Comparison of ENCODE assay signal across 8 cellular contexts in genomic region chr10:97497572-97498075, GRCh38.
DNase-seq lines count a peak whose midpoint lies in the region; ATAC-seq, FAIRE-seq and TF ChIP-seq lines count a peak whose summit lies in the region.

No MANE protein-coding gene starts in this region.

- FAIRE-seq in GM18507 (lab: Jason Lieb, UNC) = no peak

- peaks cover 13% of the 10 kb centered on the region for H3K36me3 Mint-ChIP-seq in effector memory CD8-positive, alpha-beta T cell (ENCODE audit: insufficient read depth)
- H3K36me3 Mint-ChIP-seq in memory B cell = no peaks in the 10 kb centered on the region

- peaks cover 21 to 38% of the 10 kb centered on the region in 2 donors for H3K4me1 Mint-ChIP-seq in effector memory CD8-positive, alpha-beta T cell (ENCODE audit: low read depth in 2 of 2)
- H3K4me1 Mint-ChIP-seq in memory B cell = peaks cover 14% of the 10 kb centered on the region

- no peaks in the 10 kb centered on the region for H3K9me3 Mint-ChIP-seq in effector memory CD8-positive, alpha-beta T cell
- no peaks in the 10 kb centered on the region for H3K9me3 Mint-ChIP-seq in memory B cell

- ATAC-seq in effector memory CD8-positive, alpha-beta T cell (replicated peaks) = peak; percentile 11
- ATAC-seq in memory B cell (ENCODE audit: low read depth) = no peak

- peak overlapping the region; percentile 96 to 98 for H3K27ac Mint-ChIP-seq in effector memory CD8-positive, alpha-beta T cell
- peak overlapping the region; percentile 88 for H3K27ac Mint-ChIP-seq in memory B cell

- H3K27ac ChIP-seq in 22Rv1 = peak overlapping the region; percentile 91

- peak overlapping the region; percentile 96 to 98 for H3K4me3 Mint-ChIP-seq in effector memory CD8-positive, alpha-beta T cell
- H3K4me3 Mint-ChIP-seq in memory B cell = peak overlapping the region; percentile 97

- peaks cover 26 to 28% of the 10 kb centered on the region in 2 donors for H3K27me3 Mint-ChIP-seq in effector memory CD8-positive, alpha-beta T cell
- H3K27me3 Mint-ChIP-seq in memory B cell = peaks cover 10% of the 10 kb centered on the region

- TF ChIP-seq CTCF in 22Rv1 (IDR thresholded peaks at IDR 0.05) = no peak

- DNase-seq in GM18507 (ENCODE audit: extremely low spot score, insufficient read length, low read depth) (peak; percentile 67), HS-27A (ENCODE audit: low read depth) (peak; percentile 34), NOMO-1 treated with dmso at 0.1 percent for 144 hours (lab: John Stamatoyannopoulos, UW; ENCODE audit: unreplicated experiment) (peak; percentile 74), memory B cell (ENCODE audit: low spot score in 2 of 2) (peak; percentile 11 to 26)
- DNase-seq in activated CD8-positive, alpha-beta memory T cell treated with anti-CD3 and anti-CD28 coated beads for 4 hours (ENCODE audit: low read depth in 2 of 2) = peak; percentile 33 to 53
- DNase-seq in effector memory CD8-positive, alpha-beta T cell = peak; percentile 31 to 41 (median 37)
- DNase-seq in stimulated activated CD8-positive, alpha-beta memory T cell treated with anti-CD3 and anti-CD28 coated beads, Interleukin-12 subunit alpha, Interleukin-12 subunit beta, amount 100 ng/mL, for 24 hours (ENCODE audit: extremely low read depth) = peak; percentile 67

Comparison
In these comparisons a context has a peak if more than half of its experiments do, and no peak if none do; other contexts are left out.
1. DNase-seq: peak in every context shown above with its lines; median percentile 74 in NOMO-1 treated with dmso at 0.1 percent for 144 hours; 67 in GM18507; 67 in stimulated activated CD8-positive, alpha-beta memory T cell treated with anti-CD3 and anti-CD28 coated beads, Interleukin-12 subunit alpha, Interleukin-12 subunit beta, amount 100 ng/mL, for 24 hours; 43 in activated CD8-positive, alpha-beta memory T cell treated with anti-CD3 and anti-CD28 coated beads for 4 hours; 37 in effector memory CD8-positive, alpha-beta T cell; 34 in HS-27A; 18 in memory B cell.